In the genomic region with DNA sequence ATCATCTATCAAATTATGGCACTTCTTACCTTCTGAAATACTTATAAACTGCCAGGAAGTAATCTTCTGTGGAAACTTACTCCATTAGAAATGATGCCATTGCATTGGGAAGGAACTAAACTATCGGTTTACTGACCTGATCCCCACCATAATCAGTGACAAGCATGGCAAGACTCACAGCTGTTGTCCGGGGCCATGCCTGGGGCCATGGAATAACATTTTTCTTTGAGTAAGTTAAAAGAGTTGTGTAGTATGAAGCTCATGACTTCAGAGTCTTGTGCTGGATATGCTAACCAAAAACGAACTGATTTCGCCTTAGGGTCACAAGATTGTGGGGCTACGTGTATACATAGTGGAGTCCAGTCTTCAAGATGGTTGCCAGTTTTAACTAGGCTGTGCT, we compare ENCODE assay signal across 36 cellular contexts.
"Had no signal": no experiment of that assay in that cellular context is flagged by ENCODE, and none has a peak within 500 bp of the region (broad histone marks: within the 10 kb centered on the region; RNA-seq: fewer than 3 reads in every experiment).

No MANE protein-coding gene starts in this region.

- H3K27ac ChIP-seq: KMS-11 had no signal

- H3K36me3 ChIP-seq: MG63 had no signal

- H3K4me3 ChIP-seq: MG63 had no signal

- H3K4me2 ChIP-seq: KMS-11 had no signal

- H3K9me3 ChIP-seq: MG63 had no signal

- DNase-seq: Karpas-422, Kasumi-1, MG63, MM.1S, MV-4-11, NCI-H1048, NCI-H1092, NCI-H1092 treated with DMSO at 0.1 percent for 48 hours, NCI-H1105, NCI-H1105 treated with DMSO at 0.1 percent for 48 hours, NCI-H1417, NCI-H1417 treated with DMSO at 0.1 percent for 48 hours, NCI-H1436, NCI-H1436 treated with DMSO at 0.1 percent for 48 hours, NCI-H146, NCI-H1694, NCI-H1694 treated with DMSO at 0.1 percent for 48 hours, NCI-H187, NCI-H187 treated with DMSO at 0.1 percent for 48 hours, NCI-H1930, NCI-H2029, NCI-H2029 treated with DMSO at 0.1 percent for 48 hours, NCI-H2081, NCI-H2081 treated with DMSO at 0.1 percent for 48 hours, NCI-H2107, NCI-H2171, NCI-H2171 treated with DMSO at 0.1 percent for 48 hours, NCI-H2227 treated with DMSO at 0.1 percent for 48 hours, NCI-H226, NCI-H345, NCI-H446, NCI-H446 treated with DMSO at 0.1 percent for 48 hours, NCI-H510A, NCI-H510A treated with DMSO at 0.1 percent for 48 hours, NCI-H524 had no signal

- H3K27me3 ChIP-seq: MG63 had no signal

- H3K9ac ChIP-seq: KMS-11 had no signal
